Comparison of ENCODE assay signal across 18 cellular contexts in the genomic region with DNA sequence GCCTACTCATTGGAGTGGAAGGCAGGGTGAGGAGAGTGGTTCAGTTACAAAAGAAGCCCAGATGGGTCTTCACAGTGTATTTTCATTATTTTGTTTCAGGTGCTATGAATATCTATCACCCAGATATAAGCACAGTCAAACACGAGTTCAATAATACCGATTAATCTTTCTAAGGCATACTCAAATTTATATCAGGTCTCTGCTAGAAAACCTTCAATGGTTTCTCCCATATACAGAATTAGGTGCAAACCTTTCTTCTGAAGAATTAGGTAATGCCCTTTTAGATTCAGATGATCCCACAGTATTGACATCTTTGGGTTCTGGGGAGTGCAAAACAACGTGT. TPM values are rescaled to one million over a fixed set of nuclear protein-coding genes. Genes with fewer than 3 reads are reported as not detected.
DNase-seq lines count a peak whose midpoint lies in the region; ATAC-seq and TF ChIP-seq lines count a peak whose summit lies in the region.
"Had no signal": no experiment of that assay in that cellular context is flagged by ENCODE, and none has a peak within 500 bp of the region (broad histone marks: within the 10 kb centered on the region; RNA-seq: fewer than 3 reads in every experiment).

No MANE protein-coding gene starts in this region.

- H2BK15ac ChIP-seq in mesenchymal stem cell (ENCODE audit: low read depth, poor library complexity, severe bottlenecking) = no peak overlapping the region

- H3K27me3 ChIP-seq in HCT116 (ENCODE audit: insufficient read depth, low read length) (no peaks in the 10 kb centered on the region; the same call in 1 of the 2 replicates), adrenal gland (no peaks in the 10 kb centered on the region), mesenchymal stem cell (ENCODE audit: control insufficient read depth in 1 of 2, insufficient read depth in 1 of 2, low read length in 2 of 2) (no peaks in the 10 kb centered on the region), smooth muscle cell (ENCODE audit: low read depth) (no peaks in the 10 kb centered on the region), BE2C (peaks cover 66% of the 10 kb centered on the region)
- H3K27me3 ChIP-seq: colonic mucosa had no signal

- H3K36me3 ChIP-seq in HCT116 (ENCODE audit: control insufficient read depth in 1 of 2, insufficient read depth in 2 of 2, low read length in 2 of 2) (no peaks in the 10 kb centered on the region), adrenal gland (replicated peaks in 1 of 2) (no peaks in the 10 kb centered on the region), mesenchymal stem cell (ENCODE audit: control insufficient read depth in 1 of 2, insufficient read depth in 2 of 2, low read depth in 1 of 2, low read length in 2 of 2) (no peaks in the 10 kb centered on the region), smooth muscle cell (ENCODE audit: low read depth) (no peaks in the 10 kb centered on the region), BE2C (no peaks in the 10 kb centered on the region)
- H3K36me3 ChIP-seq: colonic mucosa had no signal

- POLR2A ChIA-PET in HCT116 (lab: Charles Lee) = interaction anchor here (1.3 to 1.4 kb wide), 2 partner anchors 15 to 46 kb away, joined by 3 to 5 read pairs; a partner anchor contains a TSS

- H2BK12ac ChIP-seq in mesenchymal stem cell (ENCODE audit: low read length in 2 of 2) = peak overlapping the region; percentile 16 to 72

- CTCF ChIA-PET in HCT116 (lab: Charles Lee) = interaction anchor here (1.2 to 1.9 kb wide), 3 partner anchors 36 to 785 kb away, joined by 3 to 7 read pairs (median 3); no protein-coding TSS in a partner anchor

- H2AFZ ChIP-seq in HCT116 (ENCODE audit: low read depth, low read length, poor library complexity, severe bottlenecking) = peak overlapping the region; percentile 33
- H2AFZ ChIP-seq in mesenchymal stem cell (ENCODE audit: low read depth, low read length) = no peak overlapping the region
- no peak overlapping the region for H2AFZ ChIP-seq in smooth muscle cell (ENCODE audit: low read depth)

- no peak overlapping the region for H4K8ac ChIP-seq in mesenchymal stem cell (ENCODE audit: low read length)

- H3K4me3 ChIP-seq in HCT116 (replicated peaks in 1 of 2; ENCODE audit: low read depth in 1 of 2, low read length in 2 of 2) (no peak overlapping the region), adrenal gland (no peak overlapping the region), mesenchymal stem cell (ENCODE audit: insufficient read depth in 1 of 2, low read depth in 1 of 2, low read length in 2 of 2) (no peak overlapping the region), smooth muscle cell (no peak overlapping the region), BE2C (ENCODE audit: low read depth, low read length) (no peak overlapping the region)
- H3K4me3 ChIP-seq: colonic mucosa had no signal

- H2AK5ac ChIP-seq in mesenchymal stem cell (ENCODE audit: low read length, severe bottlenecking) = peak overlapping the region; percentile 90

- no peak overlapping the region for H3K4me3 Mint-ChIP-seq in stimulated activated naive B cell treated with anti-CD40 and anti-IgM and Interleukin-4, amounts not matched to agents 10 μg/mL and 1 μg/mL and 100 μg/mL, for 72 hours
- H3K4me3 Mint-ChIP-seq: B cell; stimulated activated effector memory CD8-positive, alpha-beta T cell treated with anti-CD3 and anti-CD28 coated beads, Interleukin-12 subunit alpha, Interleukin-12 subunit beta, amount 100 ng/mL, for 72 hours had no signal

- H3K9me2 ChIP-seq in HCT116 (ENCODE audit: insufficient read depth) = no peaks in the 10 kb centered on the region

- no peaks in the 10 kb centered on the region for H3K36me3 Mint-ChIP-seq in stimulated activated naive B cell treated with anti-CD40 and anti-IgM and Interleukin-4, amounts not matched to agents 10 μg/mL and 1 μg/mL and 100 μg/mL, for 72 hours
- H3K36me3 Mint-ChIP-seq: stimulated activated effector memory CD8-positive, alpha-beta T cell treated with anti-CD3 and anti-CD28 coated beads, Interleukin-12 subunit alpha, Interleukin-12 subunit beta, amount 100 ng/mL, for 72 hours had no signal

- RAD21 ChIA-PET in HCT116 (lab: Charles Lee; ENCODE audit: low non-redundant PET in 1 of 2, low total read pairs in 2 of 2, uncharacterized antibody in 2 of 2, unreplicated experiment in 2 of 2) = interaction anchor here in 1 of 2 experiments (0.6 kb wide), 1 partner anchor 162 kb away, joined by 3 read pairs; no protein-coding TSS in a partner anchor

- no peak overlapping the region for H3K23ac ChIP-seq in mesenchymal stem cell (ENCODE audit: low read length in 2 of 2)

- H3K4me2 ChIP-seq in HCT116 (ENCODE audit: low read length) = peak overlapping the region; percentile 51
- H3K4me2 ChIP-seq in mesenchymal stem cell (ENCODE audit: low read length, poor library complexity, severe bottlenecking) = no peak overlapping the region
- no peak overlapping the region for H3K4me2 ChIP-seq in smooth muscle cell
- H3K4me2 ChIP-seq: KMS-11 had no signal

- BruUV-seq in HCT116 (replicated peaks; lab: Mats Ljungman, UMichigan) = no TSS peak

- no peak overlapping the region for H3K27ac Mint-ChIP-seq in stimulated activated naive B cell treated with anti-CD40 and anti-IgM and Interleukin-4, amounts not matched to agents 10 μg/mL and 1 μg/mL and 100 μg/mL, for 72 hours
- H3K27ac Mint-ChIP-seq: B cell; stimulated activated effector memory CD8-positive, alpha-beta T cell treated with anti-CD3 and anti-CD28 coated beads, Interleukin-12 subunit alpha, Interleukin-12 subunit beta, amount 100 ng/mL, for 72 hours had no signal

- peak overlapping the region; percentile 90 for H2BK120ac ChIP-seq in mesenchymal stem cell (ENCODE audit: low read depth, low read length)

- peaks cover 37 to 44% of the 10 kb centered on the region in 2 donors for H3K27me3 Mint-ChIP-seq in stimulated activated naive B cell treated with anti-CD40 and anti-IgM and Interleukin-4, amounts not matched to agents 10 μg/mL and 1 μg/mL and 100 μg/mL, for 72 hours

- WGBS in adrenal gland, 4 donors = 87 to 93% (median 91%) methylated on average over 3 of the region's 3 CpGs
- WGBS in mesenchymal stem cell = 92% methylated on average over 2 of the region's 3 CpGs
- 82% methylated on average over 3 of the region's 3 CpGs for WGBS in smooth muscle cell (ENCODE audit: low lambda C conversion rate)

- no peak overlapping the region for H3K9ac ChIP-seq in HCT116 (ENCODE audit: low read length)
- H3K9ac ChIP-seq in mesenchymal stem cell (ENCODE audit: low read length) = no peak overlapping the region
- H3K9ac ChIP-seq in smooth muscle cell (ENCODE audit: low read depth) = peak overlapping the region; percentile 45
- H3K9ac ChIP-seq: KMS-11 had no signal

- no peak for DNase-seq in HCT116 (ENCODE audit: low read depth, low spot score)
- no peak for DNase-seq in adrenal gland
- DNase-seq in mesenchymal stem cell = no peak
- no peak for DNase-seq in smooth muscle cell (lab: John Stamatoyannopoulos, UW; ENCODE audit: unreplicated experiment)
- DNase-seq in BE2C = no peak
- no peak for DNase-seq in stimulated activated naive B cell treated with anti-CD40 and anti-IgM and Interleukin-4, amounts not matched to agents 10 μg/mL and 1 μg/mL and 100 μg/mL, for 72 hours
- DNase-seq: activated CD4-positive, alpha-beta T cell treated with anti-CD3 and anti-CD28 coated beads, Interleukin-2, amount 50 U/mL, for 1 hour; activated CD8-positive, alpha-beta memory T cell treated with anti-CD3 and anti-CD28 coated beads, Interleukin-2, amount 50 U/mL, for 48 hours; activated gamma-delta T cell treated with Interleukin-2 at 50 U/mL for 16 hours; amygdala; NCI-H2029 treated with DMSO at 0.1 percent for 48 hours; retina had no signal

- no peaks in the 10 kb centered on the region for H3K79me1 ChIP-seq in mesenchymal stem cell (replicated peaks; ENCODE audit: low read length, poor library complexity, severe bottlenecking)

- peak overlapping the region; percentile 76 for H4K91ac ChIP-seq in mesenchymal stem cell (ENCODE audit: low read length)

- H4K20me1 ChIP-seq in HCT116 (ENCODE audit: insufficient read depth) (no peaks in the 10 kb centered on the region), smooth muscle cell (ENCODE audit: low read depth) (no peaks in the 10 kb centered on the region)

- TF ChIP-seq POLR2A in HCT116 (IDR thresholded peaks at IDR 0.05; ENCODE audit: borderline replicate concordance, extremely low read depth, insufficient read depth, insufficient read length) (no peak), adrenal gland (IDR thresholded peaks at IDR 0.05) (no peak)

- no peaks in the 10 kb centered on the region for H3K9me3 Mint-ChIP-seq in stimulated activated naive B cell treated with anti-CD40 and anti-IgM and Interleukin-4, amounts not matched to agents 10 μg/mL and 1 μg/mL and 100 μg/mL, for 72 hours
- H3K9me3 Mint-ChIP-seq: stimulated activated effector memory CD8-positive, alpha-beta T cell treated with anti-CD3 and anti-CD28 coated beads, Interleukin-12 subunit alpha, Interleukin-12 subunit beta, amount 100 ng/mL, for 72 hours had no signal

- no peak overlapping the region for H3K14ac ChIP-seq in mesenchymal stem cell (ENCODE audit: low read length in 2 of 2)

- ATAC-seq in HCT116 = no peak
- ATAC-seq in stimulated activated naive B cell treated with anti-CD40 and anti-IgM and Interleukin-4, amounts not matched to agents 10 μg/mL and 1 μg/mL and 100 μg/mL, for 72 hours (replicated peaks) = no peak
- no peak for ATAC-seq in GM21528 (IDR thresholded peaks at IDR 0.05; ENCODE audit: low FRiP score, unreplicated experiment)

- H3K9me3 ChIP-seq in HCT116 (ENCODE audit: control insufficient read depth in 1 of 2, insufficient read depth in 1 of 2, low read depth in 1 of 2, low read length in 2 of 2) (no peaks in the 10 kb centered on the region), adrenal gland (replicated peaks in 1 of 3) (no peaks in the 10 kb centered on the region), mesenchymal stem cell (ENCODE audit: control insufficient read depth, low read length) (no peaks in the 10 kb centered on the region), smooth muscle cell (replicated peaks; ENCODE audit: low read depth) (no peaks in the 10 kb centered on the region), BE2C (no peaks in the 10 kb centered on the region)
- H3K9me3 ChIP-seq: colonic mucosa had no signal

- no peak overlapping the region for H3K27ac ChIP-seq in HCT116 (ENCODE audit: low read depth, low read length)
- H3K27ac ChIP-seq in adrenal gland = peak overlapping the region in 3 of 5 donors; percentile 65 to 86 (median 74)
- peak overlapping the region; percentile 82 for H3K27ac ChIP-seq in mesenchymal stem cell (ENCODE audit: low read length, poor library complexity, severe bottlenecking)
- H3K27ac ChIP-seq in smooth muscle cell (ENCODE audit: low read depth) = peak overlapping the region; percentile 71
- H3K27ac ChIP-seq: colonic mucosa, KMS-11, RWPE1 had no signal

- H3K18ac ChIP-seq in mesenchymal stem cell (ENCODE audit: low read depth in 1 of 2, low read length in 2 of 2) = peak overlapping the region in 1 of 2 experiments; percentile 69

- H3F3A ChIP-seq in smooth muscle cell (ENCODE audit: low read depth) = peaks cover 5% of the 10 kb centered on the region

- peaks cover 3 to 14% of the 10 kb centered on the region in 2 donors for H3K4me1 Mint-ChIP-seq in stimulated activated naive B cell treated with anti-CD40 and anti-IgM and Interleukin-4, amounts not matched to agents 10 μg/mL and 1 μg/mL and 100 μg/mL, for 72 hours
- H3K4me1 Mint-ChIP-seq: B cell; stimulated activated effector memory CD8-positive, alpha-beta T cell treated with anti-CD3 and anti-CD28 coated beads, Interleukin-12 subunit alpha, Interleukin-12 subunit beta, amount 100 ng/mL, for 72 hours had no signal

- H2BK5ac ChIP-seq in mesenchymal stem cell (ENCODE audit: low read depth, low read length, poor library complexity, severe bottlenecking) = peak overlapping the region; percentile 48

- intact Hi-C loops in HCT116 (cut with micrococcal nuclease) (loop anchor here (10.0 kb wide), 1 partner anchor 913 kb away; no protein-coding TSS in a partner anchor), adrenal gland (cut with DNase I) (loop anchor here (10.0 kb wide), 2 partner anchors 713 to 783 kb away; no protein-coding TSS in a partner anchor)

- peaks cover 11 to 14% of the 10 kb centered on the region in 2 experiments for H3K4me1 ChIP-seq in HCT116 (ENCODE audit: control insufficient read depth in 1 of 2, insufficient read depth in 2 of 2, low read length in 2 of 2)
- peaks cover 8 to 10% of the 10 kb centered on the region in 2 donors for H3K4me1 ChIP-seq in adrenal gland (replicated peaks in 1 of 2)
- peaks cover 4% of the 10 kb centered on the region for H3K4me1 ChIP-seq in mesenchymal stem cell (ENCODE audit: control insufficient read depth, insufficient read depth, low read depth, low read length)
- peaks cover 8% of the 10 kb centered on the region for H3K4me1 ChIP-seq in smooth muscle cell (ENCODE audit: low read depth)
- H3K4me1 ChIP-seq in BE2C = peaks cover 6% of the 10 kb centered on the region
- H3K4me1 ChIP-seq: colonic mucosa had no signal

- H3K4ac ChIP-seq in mesenchymal stem cell (ENCODE audit: low read depth in 1 of 2, low read length in 2 of 2) = no peak overlapping the region

- TF ChIP-seq RAD21 in HCT116 (IDR thresholded peaks at IDR 0.05; ENCODE audit: low read depth) = no peak

- TF ChIP-seq CTCF in HCT116 (IDR thresholded peaks at IDR 0.05 in 2 of 3, conservative IDR thresholded peaks at IDR 0.05 in 1 of 3; ENCODE audit: borderline replicate concordance in 1 of 3, insufficient read depth in 1 of 3, low read depth in 2 of 3, low read length in 2 of 3) = no peak
- TF ChIP-seq CTCF in adrenal gland (IDR thresholded peaks at IDR 0.05) = no peak
- TF ChIP-seq CTCF in smooth muscle cell (IDR thresholded peaks at IDR 0.05; ENCODE audit: borderline replicate concordance, insufficient read depth, poor library complexity, severe bottlenecking) = no peak
- TF ChIP-seq CTCF in BE2C (IDR thresholded peaks at IDR 0.05; ENCODE audit: low read depth, low read length) = no peak

- no peaks in the 10 kb centered on the region for H3K79me2 ChIP-seq in HCT116 (ENCODE audit: insufficient read depth, low read length)
- H3K79me2 ChIP-seq in smooth muscle cell (ENCODE audit: low read depth) = no peaks in the 10 kb centered on the region

RNA-seq across cellular contexts. Expression of a gene that starts 14.7 kb away (rescaled TPM):
- total RNA-seq in HCT116 (2021; ENCODE audit: unreplicated experiment) (64.3 TPM), adrenal gland (10 to 100 TPM; 48.1 to 95.6 (median 76.9) TPM), smooth muscle cell (9.6 and 11.5 TPM in 2 replicates)
- 57.4 and 57.5 TPM in 2 replicates for polyA plus RNA-seq in HCT116 (2012)
- polyA plus RNA-seq in adrenal gland (10 to 100 TPM; 28.6 to 78.3 (median 50.8) TPM), smooth muscle cell (35.6 and 40.7 TPM in 2 replicates)
- polyA plus RNA-seq in mesenchymal stem cell (2013, experiment 1 of 2) = 68.1 TPM
- polyA plus RNA-seq in mesenchymal stem cell (2013, experiment 2 of 2) = 67.1 TPM
- not detected for polyA plus RNA-seq in BE2C (2012; ENCODE audit: insufficient read depth, insufficient read length, low read depth)

RNA-seq across cellular contexts. Expression of a gene that starts 46.5 kb away (rescaled TPM):
- total RNA-seq in HCT116 (2021; ENCODE audit: unreplicated experiment) (14.2 TPM), adrenal gland (10 to 100 TPM; 10.8 to 42.9 (median 28.3) TPM), smooth muscle cell (3.6 and 51.9 TPM in 2 replicates)
- 8.3 and 9.5 TPM in 2 replicates for polyA plus RNA-seq in HCT116 (2012)
- polyA plus RNA-seq in adrenal gland (10 to 100 TPM in 2 of 3 donors, 1 to 10 TPM in 1; 4.6 to 70.6 (median 43.3) TPM), smooth muscle cell (6.1 and 7.9 TPM in 2 replicates)
- polyA plus RNA-seq in mesenchymal stem cell (2013, experiment 1 of 2) = 4.8 TPM
- polyA plus RNA-seq in mesenchymal stem cell (2013, experiment 2 of 2) = 5.4 TPM
- 5.2 TPM for polyA plus RNA-seq in BE2C (2012; ENCODE audit: insufficient read depth, insufficient read length, low read depth)
